Comparison of ENCODE assay signal across 8 cellular contexts in the genomic region with DNA sequence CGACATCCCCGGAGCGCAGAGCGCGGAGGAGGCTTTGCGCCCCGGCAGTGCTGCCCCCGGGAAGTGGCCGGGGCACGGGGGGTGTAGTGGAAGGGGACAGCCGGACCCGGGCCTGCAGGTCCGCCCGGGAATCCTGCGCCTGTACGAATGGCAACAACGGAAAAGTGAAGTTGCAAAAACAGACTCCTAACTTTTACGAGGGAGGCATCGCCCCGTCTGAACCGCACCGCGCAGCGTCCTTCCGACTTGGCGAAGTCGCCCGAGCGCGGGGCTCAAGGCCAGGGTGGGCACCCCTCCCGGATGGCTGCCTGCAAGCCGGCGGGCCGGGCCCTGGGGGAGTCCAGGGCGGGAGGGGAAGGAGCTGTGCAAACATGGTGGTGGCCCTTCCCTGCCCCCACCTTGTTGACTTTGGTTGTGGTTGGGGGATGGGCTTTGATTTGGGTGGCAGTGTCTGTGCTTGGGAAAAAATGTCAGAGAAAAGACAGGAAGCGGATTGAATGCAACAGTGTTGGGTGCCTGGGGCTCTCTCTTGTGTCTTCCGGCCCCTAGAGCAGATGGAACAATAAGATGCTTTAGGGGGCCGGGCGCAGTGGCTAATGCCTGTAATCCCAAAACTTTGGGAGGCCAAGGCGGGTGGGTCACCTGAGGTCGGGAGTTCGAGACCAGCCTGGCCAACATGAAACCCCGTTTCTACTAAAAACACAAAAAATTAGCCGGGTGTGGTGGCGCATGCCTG. TPM values are rescaled to one million over a fixed set of nuclear protein-coding genes. Genes with fewer than 3 reads are reported as not detected.
DNase-seq lines count a peak whose midpoint lies in the region; ATAC-seq, FAIRE-seq and TF ChIP-seq lines count a peak whose summit lies in the region.

No MANE protein-coding gene starts in this region.

- peaks cover 41 to 71% of the 10 kb centered on the region in 2 donors for H3K4me1 ChIP-seq in left lung

- no peaks in the 10 kb centered on the region for H3K9me3 ChIP-seq in left lung

- intact Hi-C loops in activated B cell treated with CpG ODN at 0.5 μM for 24 hours (cut with micrococcal nuclease), result loop anchor here (5.0 kb wide), 3 partner anchors 159 to 976 kb away; a partner anchor contains a TSS
- intact Hi-C loops in left lung (cut with DNase I), result no loop called here

- TF ChIP-seq POLR2A in GM12892 (IDR thresholded peaks at IDR 0.05; ENCODE audit: low read depth, low read length), result 0 out of 2 replicates have a peak, but pooled peaks have one; percentile 2

- DNase-seq in GM12892 (ENCODE audit: insufficient read length), result no peak
- peak; percentile 65 for DNase-seq in NCI-H146 treated with DMSO at 0.1 percent for 48 hours (lab: John Stamatoyannopoulos, UW; ENCODE audit: unreplicated experiment)
- DNase-seq in activated B cell treated with CpG ODN at 0.5 μM for 24 hours, result peak; percentile 54
- DNase-seq in coronary artery (ENCODE audit: low spot score), result no peak
- DNase-seq in left lung, result peak; percentile 67 to 89
- peak; percentile 52 for DNase-seq in stimulated activated CD4-positive, alpha-beta T cell treated with anti-CD3 and anti-CD28 coated beads, Interleukin-4, amount 100 ng/mL, for 1 hour
- DNase-seq in NCI-H2029 (lab: John Stamatoyannopoulos, UW), result no peak

- H3K4me3 ChIP-seq in coronary artery (peak overlapping the region; percentile 97), left lung (peak overlapping the region; percentile 88 to 100)

- TF ChIP-seq CTCF in activated B cell treated with CpG ODN at 0.5 μM for 24 hours (IDR thresholded peaks at IDR 0.05) (no peak), coronary artery (IDR thresholded peaks at IDR 0.05) (no peak), left lung (IDR thresholded peaks at IDR 0.05) (no peak)

- peak overlapping the region; percentile 90 for H3K27ac Mint-ChIP-seq in activated B cell treated with CpG ODN at 0.5 μM for 24 hours

- no peaks in the 10 kb centered on the region for H3K27me3 Mint-ChIP-seq in activated B cell treated with CpG ODN at 0.5 μM for 24 hours

- no peaks in the 10 kb centered on the region for H3K9me3 Mint-ChIP-seq in activated B cell treated with CpG ODN at 0.5 μM for 24 hours

- peaks cover 0 to 22% of the 10 kb centered on the region in 2 donors for H3K36me3 ChIP-seq in left lung

- peak overlapping the region; percentile 82 for H3K4me3 Mint-ChIP-seq in activated B cell treated with CpG ODN at 0.5 μM for 24 hours

- peaks cover 14% of the 10 kb centered on the region for H3K36me3 Mint-ChIP-seq in activated B cell treated with CpG ODN at 0.5 μM for 24 hours (ENCODE audit: low read depth)

- H3K4me1 Mint-ChIP-seq in activated B cell treated with CpG ODN at 0.5 μM for 24 hours, result peaks cover 69% of the 10 kb centered on the region

- H3K27ac ChIP-seq in coronary artery (peak overlapping the region; percentile 99), left lung (peak overlapping the region; percentile 98 to 99)

- CTCF ChIA-PET in activated B cell treated with CpG ODN at 0.5 μM for 24 hours (lab: Charles Lee), result no interaction called here

- ATAC-seq in activated B cell treated with CpG ODN at 0.5 μM for 24 hours (ENCODE audit: low read depth), result peak; percentile 2
- ATAC-seq in left lung, result peak; percentile 38
- no peak for ATAC-seq in GM18858 (IDR thresholded peaks at IDR 0.05; ENCODE audit: unreplicated experiment)

- POLR2A ChIA-PET in activated B cell treated with CpG ODN at 0.5 μM for 24 hours (lab: Charles Lee), result interaction anchor here (1.0 to 1.1 kb wide), 2 partner anchors 41 to 113 kb away, joined by 4 to 5 read pairs; a partner anchor contains a TSS

- FAIRE-seq in GM12892 (lab: Jason Lieb, UNC), result peak; percentile 44

- H3K27me3 ChIP-seq in left lung, result no peaks in the 10 kb centered on the region

RNA-seq across cellular contexts. Expression of a gene that starts 0.7 kb away (rescaled TPM):
- 98.6 TPM for polyA plus RNA-seq in GM12892 (2012; ENCODE audit: missing spikeins)
- total RNA-seq in activated B cell treated with CpG ODN at 0.5 μM for 24 hours, result 203 and 228 TPM in 2 replicates
- 100 to 1,000 TPM; 212 to 264 TPM for total RNA-seq in left lung

RNA-seq across cellular contexts. Expression of a gene that starts 41.1 kb away (rescaled TPM):
- 2.0 TPM for polyA plus RNA-seq in GM12892 (2012; ENCODE audit: missing spikeins)
- 7.5 and 8.4 TPM in 2 replicates for total RNA-seq in activated B cell treated with CpG ODN at 0.5 μM for 24 hours
- total RNA-seq in left lung, result 10 to 100 TPM; 31.9 to 36.0 TPM

RNA-seq across cellular contexts. Expression of a gene that starts 41.2 kb away (rescaled TPM):
- polyA plus RNA-seq in GM12892 (2012; ENCODE audit: missing spikeins), result 9.6 TPM
- 38.8 and 41.3 TPM in 2 replicates for total RNA-seq in activated B cell treated with CpG ODN at 0.5 μM for 24 hours
- 10 to 100 TPM; 55.4 to 83.8 TPM for total RNA-seq in left lung

Comparison
In these comparisons a context has a peak if more than half of its experiments do, and no peak if none do; other contexts are left out.
1. DNase-seq: peak in NCI-H146 treated with DMSO at 0.1 percent for 48 hours (single experiment), activated B cell treated with CpG ODN at 0.5 μM for 24 hours (single experiment), left lung (2 of 2) and stimulated activated CD4-positive, alpha-beta T cell treated with anti-CD3 and anti-CD28 coated beads, Interleukin-4, amount 100 ng/mL, for 1 hour (single experiment); none in GM12892 (single experiment), coronary artery (single experiment) and NCI-H2029 (single experiment).